In genomic region chr15:90143176-90143655, GRCh38 we compare ENCODE assay signal across 9 cellular contexts. TPM values are rescaled to one million over a fixed set of nuclear protein-coding genes. Genes with fewer than 3 reads are reported as not detected.
A peak's percentile ranks its signal among the peaks of the same experiment; 100 is the strongest.
DNase-seq lines count a peak whose midpoint lies in the region; ATAC-seq and TF ChIP-seq lines count a peak whose summit lies in the region.
"Had no signal": no experiment of that assay in that cellular context is flagged by ENCODE, and none has a peak within 500 bp of the region (broad histone marks: within the 10 kb centered on the region; RNA-seq: fewer than 3 reads in every experiment).

No MANE protein-coding gene starts in this region.

- no peak overlapping the region for H3K4me2 ChIP-seq in osteoblast (ENCODE audit: insufficient read depth, low read length)

- intact Hi-C loops in aorta (cut with DNase I), result no loop called here

- no peaks in the 10 kb centered on the region for H3K9me3 ChIP-seq in osteoblast (ENCODE audit: low read depth, low read length)
- H3K9me3 ChIP-seq in aorta (ENCODE audit: control insufficient read depth, low read length), result no peaks in the 10 kb centered on the region

- H3K36me3 ChIP-seq in osteoblast (ENCODE audit: insufficient read depth, low read length) (no peaks in the 10 kb centered on the region), aorta (ENCODE audit: control insufficient read depth in 1 of 2, insufficient read depth in 2 of 2, low read length in 1 of 2) (no peaks in the 10 kb centered on the region)

- DNase-seq in GM03348 (ENCODE audit: low spot score), result peak; percentile 34
- peak; percentile 98 for DNase-seq in OCI-M1 (lab: John Stamatoyannopoulos, UW)
- peak; percentile 69 for DNase-seq in activated T-cell treated with anti-CD3 and anti-CD28 coated beads, Interleukin-2, amount 50 U/mL, for 1 hour
- no peak for DNase-seq in fibroblast of the aortic adventitia (ENCODE audit: low read depth)
- DNase-seq in osteoblast (ENCODE audit: insufficient read length, low spot score, missing footprints), result no peak
- peak; percentile 58 to 78 for DNase-seq in aorta

- H3K27me3 ChIP-seq in osteoblast (ENCODE audit: insufficient read depth, low read length), result no peaks in the 10 kb centered on the region
- H3K27me3 ChIP-seq in aorta (ENCODE audit: control insufficient read depth in 1 of 2, insufficient read depth in 2 of 2, low read length in 1 of 2), result no peaks in the 10 kb centered on the region

- ATAC-seq in HG03439 (IDR thresholded peaks at IDR 0.05; ENCODE audit: unreplicated experiment) (peak; percentile 61), aorta (ENCODE audit: low FRiP score) (peak; percentile 64), HG02852 (IDR thresholded peaks at IDR 0.05; ENCODE audit: unreplicated experiment) (no peak)

- TF ChIP-seq CTCF in fibroblast of the aortic adventitia (IDR thresholded peaks at IDR 0.05; ENCODE audit: insufficient read depth, low read length), result peak; percentile 16
- peak; percentile 37 for TF ChIP-seq CTCF in osteoblast (IDR thresholded peaks at IDR 0.05; ENCODE audit: extremely low read depth, low read depth, low read length)

- no peaks in the 10 kb centered on the region for H3K79me2 ChIP-seq in osteoblast (ENCODE audit: insufficient read depth, low read length)

- peak overlapping the region; percentile 35 for H2AFZ ChIP-seq in osteoblast (ENCODE audit: low read length)

- WGBS in aorta, 2 donors, result 32 to 39% methylated on average over 11 to 12 of the region's 12 CpGs

- no peak overlapping the region for H3K4me3 ChIP-seq in fibroblast of the aortic adventitia (ENCODE audit: low read depth, low read length)
- no peak overlapping the region for H3K4me3 ChIP-seq in osteoblast (ENCODE audit: insufficient read depth, low read length)
- no peak overlapping the region for H3K4me3 ChIP-seq in aorta (ENCODE audit: low read length in 2 of 2)

- H3K27ac ChIP-seq in osteoblast (ENCODE audit: low read depth, low read length) (no peak overlapping the region), aorta (ENCODE audit: low read depth in 1 of 2, low read length in 2 of 2) (no peak overlapping the region)
- H3K27ac ChIP-seq: epithelial cell of prostate had no signal

- no peaks in the 10 kb centered on the region for H4K20me1 ChIP-seq in osteoblast (ENCODE audit: insufficient read depth, low read length)

- H3K4me1 ChIP-seq in osteoblast (ENCODE audit: insufficient read depth, low read length) (no peaks in the 10 kb centered on the region), aorta (ENCODE audit: control insufficient read depth in 1 of 2, insufficient read depth in 2 of 2, low read length in 2 of 2) (no peaks in the 10 kb centered on the region)

RNA-seq across cellular contexts. Expression of gene IDH2, which starts 40.9 kb away (rescaled TPM):
- 14.3 and 28.6 TPM in 2 replicates for total RNA-seq in fibroblast of the aortic adventitia (ENCODE audit: low replicate concordance)
- total RNA-seq in osteoblast, result 51.0 and 61.6 TPM in 2 replicates
- 10 to 100 TPM; 36.5 to 37.5 TPM for total RNA-seq in aorta
- polyA plus RNA-seq in aorta, result 10 to 100 TPM; 18.8 to 26.3 TPM

RNA-seq across cellular contexts. Expression of gene SEMA4B, which starts 57.9 kb away (rescaled TPM):
- 9.2 and 14.5 TPM in 2 replicates for total RNA-seq in fibroblast of the aortic adventitia (ENCODE audit: low replicate concordance)
- 8.7 and 15.9 TPM in 2 replicates for total RNA-seq in osteoblast
- 10 to 100 TPM; 19.5 to 30.4 TPM for total RNA-seq in aorta
- polyA plus RNA-seq in aorta, result 10 to 100 TPM in 1 of 2 donors, 1 to 10 TPM in 1; 9.7 to 10.8 TPM

Comparison
In these comparisons a context has a peak if more than half of its experiments do, and no peak if none do; other contexts are left out.
1. DNase-seq: peak in GM03348 (single experiment), OCI-M1 (single experiment), activated T-cell treated with anti-CD3 and anti-CD28 coated beads, Interleukin-2, amount 50 U/mL, for 1 hour (single experiment) and aorta (2 of 2); none in fibroblast of the aortic adventitia (single experiment) and osteoblast (single experiment).